Comparison of ENCODE assay signal across 19 cellular contexts in genomic region chr21:26096972-26097371, GRCh38.
"Had no signal": no experiment of that assay in that cellular context is flagged by ENCODE, and none has a peak within 500 bp of the region (broad histone marks: within the 10 kb centered on the region; RNA-seq: fewer than 3 reads in every experiment).

No MANE protein-coding gene starts in this region.

- H3K27ac ChIP-seq: ascending aorta, neutrophil, pancreas, spleen, uterus had no signal

- H3K4me1 Mint-ChIP-seq: activated CD4-positive, alpha-beta T cell treated with anti-CD3 and anti-CD28 coated beads, Interleukin-2, amount 10 ng/mL, durations not matched to agents 24 days and 14 days had no signal

- H3K9me3 Mint-ChIP-seq: activated CD4-positive, alpha-beta T cell treated with anti-CD3 and anti-CD28 coated beads, Interleukin-2, amount 10 ng/mL, durations not matched to agents 24 days and 14 days; memory B cell; naive thymus-derived CD4-positive, alpha-beta T cell; T-cell had no signal

- H3K36me3 ChIP-seq: ascending aorta, neutrophil, pancreas, spleen, tibial nerve, uterus had no signal

- H3K27me3 ChIP-seq: ascending aorta, neutrophil, pancreas, spleen, tibial nerve, uterus had no signal

- H3K27me3 Mint-ChIP-seq: activated CD4-positive, alpha-beta T cell treated with anti-CD3 and anti-CD28 coated beads, Interleukin-2, amount 10 ng/mL, durations not matched to agents 24 days and 14 days; memory B cell; naive thymus-derived CD4-positive, alpha-beta T cell; T-cell had no signal

- H3K9me3 ChIP-seq: ascending aorta, neutrophil, pancreas, spleen, tibial nerve, uterus had no signal

- H3K4me1 ChIP-seq: ascending aorta, uterus had no signal

- H3K4me3 Mint-ChIP-seq: activated CD4-positive, alpha-beta T cell treated with anti-CD3 and anti-CD28 coated beads, Interleukin-2, amount 10 ng/mL, durations not matched to agents 24 days and 14 days; memory B cell; naive thymus-derived CD4-positive, alpha-beta T cell; T-cell had no signal

- ATAC-seq: left ventricle myocardium superior; naive thymus-derived CD4-positive, alpha-beta T cell; pancreas; stimulated activated naive CD8-positive, alpha-beta T cell treated with anti-CD3 and anti-CD28 coated beads, Interleukin-15, Interleukin-2, amounts not matched to agents 100 U/mL and 50 U/mL, for 24 hours; T-cell had no signal

- H3K36me3 Mint-ChIP-seq: memory B cell had no signal

- H3K4me3 ChIP-seq: ascending aorta, pancreas, spleen, tibial nerve, uterus had no signal

- H3K27ac Mint-ChIP-seq: activated CD4-positive, alpha-beta T cell treated with anti-CD3 and anti-CD28 coated beads, Interleukin-2, amount 10 ng/mL, durations not matched to agents 24 days and 14 days; memory B cell; naive thymus-derived CD4-positive, alpha-beta T cell; T-cell had no signal

- DNase-seq: activated CD4-positive, alpha-beta T cell treated with anti-CD3 and anti-CD28 coated beads, Interleukin-2, amount 10 ng/mL, durations not matched to agents 24 days and 14 days; activated CD8-positive, alpha-beta memory T cell treated with anti-CD3 and anti-CD28 coated beads, Interleukin-2, amount 50 U/mL, for 48 hours; activated effector memory CD4-positive, alpha-beta T cell treated with Interleukin-2 at 50 U/mL for 16 hours; activated naive CD4-positive, alpha-beta T cell treated with anti-CD3 and anti-CD28 coated beads, Interleukin-2, amount 50 U/mL, for 16 hours; activated T-cell treated with anti-CD3 and anti-CD28 coated beads, Interleukin-2, amount 50 U/mL, for 48 hours; cerebellar nuclear complex; cortex of kidney; left ventricle myocardium superior; naive thymus-derived CD4-positive, alpha-beta T cell; pancreas; spleen; stimulated activated CD8-positive, alpha-beta memory T cell treated with anti-CD3 and anti-CD28 coated beads, Interleukin-4, amount 100 ng/mL, for 48 hours; stimulated activated naive CD8-positive, alpha-beta T cell treated with anti-CD3 and anti-CD28 coated beads, Interleukin-15, Interleukin-2, amounts not matched to agents 100 U/mL and 50 U/mL, for 24 hours; T-cell; uterus had no signal
